In genomic region chr19:39506944-39507714, GRCh38 we compare ENCODE assay signal across 9 cellular contexts. TPM values are rescaled to one million over a fixed set of nuclear protein-coding genes. Genes with fewer than 3 reads are reported as not detected.
DNase-seq lines count a peak whose midpoint lies in the region; ATAC-seq and TF ChIP-seq lines count a peak whose summit lies in the region.
"Had no signal": no experiment of that assay in that cellular context is flagged by ENCODE, and none has a peak within 500 bp of the region (broad histone marks: within the 10 kb centered on the region; RNA-seq: fewer than 3 reads in every experiment).

No MANE protein-coding gene starts in this region.

- H3K27me3 ChIP-seq in endodermal cell (ENCODE audit: control insufficient read depth, insufficient read depth, low read length, poor library complexity, severe bottlenecking) = peaks cover 65% of the 10 kb centered on the region
- H3K27me3 ChIP-seq in testis = no peaks in the 10 kb centered on the region

- 0 to 4% methylated on average over 35 to 96 of the region's 96 CpGs for WGBS in endodermal cell (ENCODE audit: insufficient coverage in 1 of 2, insufficient read length in 1 of 2), 2 experiments
- 2 to 3% methylated on average over 18 to 68 of the region's 96 CpGs for WGBS in testis, 2 donors

- peak; percentile 12 for DNase-seq in activated gamma-delta T cell treated with anti-CD3 and anti-CD28 coated beads, Interleukin-2, amount 50 U/mL, for 16 hours (ENCODE audit: low read depth)
- no peak for DNase-seq in activated gamma-delta T cell treated with Interleukin-2 at 50 U/mL for 16 hours
- peak; percentile 79 for DNase-seq in NCI-H2171 (lab: John Stamatoyannopoulos, UW)
- peak; percentile 43 for DNase-seq in activated CD4-positive, alpha-beta T cell treated with anti-CD3 and anti-CD28 coated beads, Interleukin-2, amount 10 ng/mL, durations not matched to agents 7 days and 5 days
- DNase-seq in endodermal cell = peak; percentile 91
- peak; percentile 18 to 74 (median 54) for DNase-seq in naive thymus-derived CD8-positive, alpha-beta T cell
- DNase-seq in testis = peak; percentile 81

- no peaks in the 10 kb centered on the region for H3K36me3 ChIP-seq in endodermal cell (ENCODE audit: control insufficient read depth, insufficient read depth, low read length)
- no peaks in the 10 kb centered on the region for H3K36me3 ChIP-seq in testis (ENCODE audit: low read depth, missing control alignments)
- H3K36me3 ChIP-seq: neutrophil had no signal

- CTCF ChIA-PET in activated CD4-positive, alpha-beta T cell treated with anti-CD3 and anti-CD28 coated beads, Interleukin-2, amount 10 ng/mL, durations not matched to agents 7 days and 5 days (lab: Charles Lee) = interaction anchor here (1.0 to 1.3 kb wide), 2 partner anchors 9 to 33 kb away, joined by 3 to 4 read pairs; no protein-coding TSS in a partner anchor

- H3K36me3 Mint-ChIP-seq in activated CD4-positive, alpha-beta T cell treated with anti-CD3 and anti-CD28 coated beads, Interleukin-2, amount 10 ng/mL, durations not matched to agents 7 days and 5 days (ENCODE audit: low read depth) = peaks cover 3% of the 10 kb centered on the region
- no peaks in the 10 kb centered on the region for H3K36me3 Mint-ChIP-seq in endodermal cell (ENCODE audit: low read depth)
- H3K36me3 Mint-ChIP-seq in naive thymus-derived CD8-positive, alpha-beta T cell = no peaks in the 10 kb centered on the region

- peaks cover 52% of the 10 kb centered on the region for H3K27me3 Mint-ChIP-seq in activated CD4-positive, alpha-beta T cell treated with anti-CD3 and anti-CD28 coated beads, Interleukin-2, amount 10 ng/mL, durations not matched to agents 7 days and 5 days
- peaks cover 79% of the 10 kb centered on the region for H3K27me3 Mint-ChIP-seq in endodermal cell (ENCODE audit: insufficient read depth)
- peaks cover 10 to 63% (median 39%) of the 10 kb centered on the region in 5 donors for H3K27me3 Mint-ChIP-seq in naive thymus-derived CD8-positive, alpha-beta T cell

- H3K4me1 ChIP-seq in endodermal cell (ENCODE audit: control insufficient read depth, insufficient read depth, low read length) = no peaks in the 10 kb centered on the region
- no peaks in the 10 kb centered on the region for H3K4me1 ChIP-seq in testis

- TF ChIP-seq POLR2A in testis (IDR thresholded peaks at IDR 0.05) = no peak

- no peak overlapping the region for H3K27ac ChIP-seq in endodermal cell (ENCODE audit: low read depth, low read length)
- H3K27ac ChIP-seq in testis = no peak overlapping the region
- H3K27ac ChIP-seq: neutrophil had no signal

- H3K9me3 ChIP-seq in endodermal cell (ENCODE audit: control insufficient read depth, low read length) = peaks cover 5% of the 10 kb centered on the region
- H3K9me3 ChIP-seq in testis = no peaks in the 10 kb centered on the region
- H3K9me3 ChIP-seq: neutrophil had no signal

- intact Hi-C loops in testis (cut with DNase I; ENCODE audit: low total_unique reads) = no loop called here

- peak; percentile 68 to 72 for ATAC-seq in naive thymus-derived CD8-positive, alpha-beta T cell
- ATAC-seq in GM19035 (IDR thresholded peaks at IDR 0.05; ENCODE audit: unreplicated experiment) = no peak

- H3K4me1 Mint-ChIP-seq in activated CD4-positive, alpha-beta T cell treated with anti-CD3 and anti-CD28 coated beads, Interleukin-2, amount 10 ng/mL, durations not matched to agents 7 days and 5 days = peaks cover 28% of the 10 kb centered on the region
- no peaks in the 10 kb centered on the region for H3K4me1 Mint-ChIP-seq in endodermal cell
- H3K4me1 Mint-ChIP-seq in naive thymus-derived CD8-positive, alpha-beta T cell = peaks cover 19 to 38% (median 28%) of the 10 kb centered on the region in 4 donors

- no peak overlapping the region for H3K9ac ChIP-seq in endodermal cell (ENCODE audit: extremely low read depth, low read length, poor library complexity, severe bottlenecking)

- no peak for TF ChIP-seq CTCF in endodermal cell (conservative IDR thresholded peaks at IDR 0.05)
- TF ChIP-seq CTCF in testis (IDR thresholded peaks at IDR 0.05) = peak in 1 of 3 experiments; percentile 11

- peaks cover 4% of the 10 kb centered on the region for H3K9me3 Mint-ChIP-seq in activated CD4-positive, alpha-beta T cell treated with anti-CD3 and anti-CD28 coated beads, Interleukin-2, amount 10 ng/mL, durations not matched to agents 7 days and 5 days
- peaks cover 9% of the 10 kb centered on the region for H3K9me3 Mint-ChIP-seq in endodermal cell
- peaks cover 0 to 2% (median 0%) of the 10 kb centered on the region in 9 donors for H3K9me3 Mint-ChIP-seq in naive thymus-derived CD8-positive, alpha-beta T cell

- peak overlapping the region; percentile 66 for H3K4me3 Mint-ChIP-seq in activated CD4-positive, alpha-beta T cell treated with anti-CD3 and anti-CD28 coated beads, Interleukin-2, amount 10 ng/mL, durations not matched to agents 7 days and 5 days
- peak overlapping the region; percentile 61 for H3K4me3 Mint-ChIP-seq in endodermal cell
- H3K4me3 Mint-ChIP-seq in naive thymus-derived CD8-positive, alpha-beta T cell = peak overlapping the region; percentile 78 to 89 (median 82)

- POLR2A ChIA-PET in activated CD4-positive, alpha-beta T cell treated with anti-CD3 and anti-CD28 coated beads, Interleukin-2, amount 10 ng/mL, durations not matched to agents 7 days and 5 days (lab: Charles Lee) = no interaction called here
- POLR2A ChIA-PET in naive thymus-derived CD8-positive, alpha-beta T cell (lab: Charles Lee) = no interaction called here

- no peak overlapping the region for H3K27ac Mint-ChIP-seq in activated CD4-positive, alpha-beta T cell treated with anti-CD3 and anti-CD28 coated beads, Interleukin-2, amount 10 ng/mL, durations not matched to agents 7 days and 5 days
- H3K27ac Mint-ChIP-seq in endodermal cell = no peak overlapping the region
- peak overlapping the region in 4 of 10 donors; percentile 47 to 86 (median 60) for H3K27ac Mint-ChIP-seq in naive thymus-derived CD8-positive, alpha-beta T cell

- H3K4me3 ChIP-seq in endodermal cell (ENCODE audit: low read length) (peak overlapping the region; percentile 79), testis (peak overlapping the region; percentile 45 to 60)

RNA-seq across cellular contexts. Expression of gene SELENOV, which starts 7.8 kb away (rescaled TPM):
- not detected for total RNA-seq in activated CD4-positive, alpha-beta T cell treated with anti-CD3 and anti-CD28 coated beads, Interleukin-2, amount 10 ng/mL, durations not matched to agents 7 days and 5 days
- total RNA-seq in endodermal cell = 10 to 100 TPM in 1 of 2 donors, 1 to 10 TPM in 1; 8.7 to 15.3 TPM
- 1.9 TPM for polyA plus RNA-seq in endodermal cell (2013, experiment 1 of 2)
- polyA plus RNA-seq in endodermal cell (2013, experiment 2 of 2) = 1.6 TPM
- not detected for total RNA-seq in naive thymus-derived CD8-positive, alpha-beta T cell
- polyA plus RNA-seq in naive thymus-derived CD8-positive, alpha-beta T cell = not detected
- total RNA-seq in testis = 10 to 100 TPM in 1 of 2 donors, 1 to 10 TPM in 1; 2.5 to 10.8 TPM
- polyA plus RNA-seq in testis (ENCODE audit: insufficient read depth, low read depth, low replicate concordance) = 19.7 TPM

RNA-seq across cellular contexts. Expression of gene DLL3, which starts 8.4 kb away (rescaled TPM):
- under 1 TPM in 1 of 2 experiments, not detected in 1; 0.35 TPM for total RNA-seq in activated CD4-positive, alpha-beta T cell treated with anti-CD3 and anti-CD28 coated beads, Interleukin-2, amount 10 ng/mL, durations not matched to agents 7 days and 5 days
- total RNA-seq in endodermal cell (1 to 10 TPM; 2.0 to 4.3 TPM), testis (1 to 10 TPM; 4.5 to 6.5 TPM)
- polyA plus RNA-seq in endodermal cell (2013, experiment 1 of 2) = 46.8 TPM
- polyA plus RNA-seq in endodermal cell (2013, experiment 2 of 2) = 39.5 TPM
- total RNA-seq in naive thymus-derived CD8-positive, alpha-beta T cell = under 1 TPM; 0.22 to 0.36 TPM
- 1 to 10 TPM; 1.1 to 1.9 (median 1.8) TPM for polyA plus RNA-seq in naive thymus-derived CD8-positive, alpha-beta T cell
- 1.6 TPM for polyA plus RNA-seq in testis (ENCODE audit: insufficient read depth, low read depth, low replicate concordance)

RNA-seq across cellular contexts. Expression of gene EID2B, which starts 25.5 kb away (rescaled TPM):
- 1 to 10 TPM; 3.4 to 5.1 TPM for total RNA-seq in activated CD4-positive, alpha-beta T cell treated with anti-CD3 and anti-CD28 coated beads, Interleukin-2, amount 10 ng/mL, durations not matched to agents 7 days and 5 days
- total RNA-seq in endodermal cell = 1 to 10 TPM; 1.2 to 3.8 TPM
- 5.4 TPM for polyA plus RNA-seq in endodermal cell (2013, experiment 1 of 2)
- polyA plus RNA-seq in endodermal cell (2013, experiment 2 of 2) = 4.6 TPM
- total RNA-seq in naive thymus-derived CD8-positive, alpha-beta T cell = 1 to 10 TPM; 5.9 to 7.7 TPM
- 1 to 10 TPM; 4.9 to 7.6 (median 6.4) TPM for polyA plus RNA-seq in naive thymus-derived CD8-positive, alpha-beta T cell
- 10 to 100 TPM in 1 of 2 donors, 1 to 10 TPM in 1; 9.2 to 12.2 TPM for total RNA-seq in testis
- polyA plus RNA-seq in testis (ENCODE audit: insufficient read depth, low read depth, low replicate concordance) = 6.6 TPM

RNA-seq across cellular contexts. Expression of gene TIMM50, which starts 26.5 kb away (rescaled TPM):
- total RNA-seq in activated CD4-positive, alpha-beta T cell treated with anti-CD3 and anti-CD28 coated beads, Interleukin-2, amount 10 ng/mL, durations not matched to agents 7 days and 5 days = 10 to 100 TPM; 45.7 to 56.8 TPM
- total RNA-seq in endodermal cell (10 to 100 TPM; 87.8 to 94.6 TPM), testis (10 to 100 TPM; 80.6 to 96.1 TPM)
- 83.8 TPM for polyA plus RNA-seq in endodermal cell (2013, experiment 1 of 2)
- polyA plus RNA-seq in endodermal cell (2013, experiment 2 of 2) = 79.7 TPM
- 10 to 100 TPM; 47.5 to 52.1 TPM for total RNA-seq in naive thymus-derived CD8-positive, alpha-beta T cell
- 10 to 100 TPM; 41.4 to 53.3 (median 44.6) TPM for polyA plus RNA-seq in naive thymus-derived CD8-positive, alpha-beta T cell
- polyA plus RNA-seq in testis (ENCODE audit: insufficient read depth, low read depth, low replicate concordance) = 130 TPM

RNA-seq across cellular contexts. Expression of gene EID2, which starts 32.8 kb away (rescaled TPM):
- total RNA-seq in activated CD4-positive, alpha-beta T cell treated with anti-CD3 and anti-CD28 coated beads, Interleukin-2, amount 10 ng/mL, durations not matched to agents 7 days and 5 days = 10 to 100 TPM; 17.2 to 20.3 TPM
- 10 to 100 TPM; 24.0 to 29.7 TPM for total RNA-seq in endodermal cell
- polyA plus RNA-seq in endodermal cell (2013, experiment 1 of 2) = 28.3 TPM
- 28.5 TPM for polyA plus RNA-seq in endodermal cell (2013, experiment 2 of 2)
- total RNA-seq in naive thymus-derived CD8-positive, alpha-beta T cell = 10 to 100 TPM; 20.3 to 21.2 TPM
- 10 to 100 TPM; 19.8 to 37.1 (median 22.1) TPM for polyA plus RNA-seq in naive thymus-derived CD8-positive, alpha-beta T cell
- 10 to 100 TPM; 23.9 to 26.7 TPM for total RNA-seq in testis
- polyA plus RNA-seq in testis (ENCODE audit: insufficient read depth, low read depth, low replicate concordance) = 15.0 TPM
